In the genomic region with DNA sequence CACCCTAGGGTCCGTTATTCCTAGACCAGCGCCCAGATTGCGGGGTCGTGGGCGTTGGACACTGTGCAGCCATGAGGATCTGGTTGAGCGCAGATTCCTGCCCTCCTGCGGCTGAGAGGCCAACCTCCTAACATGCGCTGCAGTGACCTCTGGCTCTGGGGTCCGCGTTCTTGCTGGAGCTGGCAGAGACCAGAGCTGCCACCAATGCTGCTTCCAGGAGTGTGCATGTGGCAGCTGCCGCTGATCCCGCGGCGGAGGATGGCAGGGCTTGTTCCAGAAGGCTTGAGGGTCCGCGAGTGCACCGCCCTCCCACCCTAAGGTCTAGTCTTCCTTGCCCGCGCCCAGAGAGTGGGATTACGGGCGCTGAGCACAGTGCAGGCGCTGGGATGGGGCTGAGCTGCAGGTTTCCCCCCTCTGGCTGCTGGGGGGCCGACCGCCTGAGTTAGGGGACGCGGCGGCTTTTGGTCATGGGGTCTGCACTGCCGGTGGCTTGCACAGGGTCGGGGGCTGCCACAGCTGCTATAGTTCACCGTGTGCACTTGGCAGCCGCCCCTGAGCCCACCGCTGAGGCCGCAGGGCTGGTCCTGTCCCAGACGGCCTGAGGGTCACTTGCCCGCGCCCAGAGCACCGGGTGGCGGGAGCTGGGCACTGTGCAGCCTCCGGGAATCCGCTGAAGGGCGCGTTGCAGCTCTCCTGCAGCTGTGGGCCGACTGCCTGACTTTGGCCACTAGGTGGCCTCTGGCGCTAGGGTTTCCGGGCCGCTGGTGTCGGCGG, we compare ENCODE assay signal across 8 cellular contexts.
DNase-seq lines count a peak whose midpoint lies in the region; ATAC-seq and TF ChIP-seq lines count a peak whose summit lies in the region.

No MANE protein-coding gene starts in this region.

- no peaks in the 10 kb centered on the region for H3K36me3 ChIP-seq in DND-41 (ENCODE audit: insufficient read depth, low read length)
- no peaks in the 10 kb centered on the region for H3K36me3 ChIP-seq in SJCRH30

- no peak overlapping the region for H3K9ac ChIP-seq in DND-41 (ENCODE audit: low read depth, low read length)

- H3K4me2 ChIP-seq in DND-41 (ENCODE audit: insufficient read depth, low read length): no peak overlapping the region

- H3K27me3 ChIP-seq in DND-41 (ENCODE audit: insufficient read depth, low read length, poor library complexity) (no peaks in the 10 kb centered on the region), SJCRH30 (no peaks in the 10 kb centered on the region)

- H2AFZ ChIP-seq in DND-41 (ENCODE audit: low read depth, low read length): no peak overlapping the region

- DNase-seq in DND-41 (peak; percentile 13), HuH-7.5 (ENCODE audit: low spot score) (peak; percentile 67), SJCRH30 (peak; percentile 63 to 74), Right ventricle myocardium superior (peak; percentile 89), pons (ENCODE audit: low spot score) (peak; percentile 69), ureter (ENCODE audit: low spot score) (peak; percentile 85)
- peak; percentile 58 to 80 for DNase-seq in activated naive CD4-positive, alpha-beta T cell treated with anti-CD3 and anti-CD28 coated beads, Interleukin-2, amount 50 U/mL, for 72 hours (ENCODE audit: low spot score in 2 of 2)

- intact Hi-C loops in Right ventricle myocardium superior (cut with DNase I): loop anchor here (5.0 kb wide), 1 partner anchor 261 kb away; no protein-coding TSS in a partner anchor

- no peaks in the 10 kb centered on the region for H4K20me1 ChIP-seq in DND-41 (ENCODE audit: insufficient read depth, low read length)

- peak; percentile 49 for TF ChIP-seq CTCF in DND-41 (IDR thresholded peaks at IDR 0.05; ENCODE audit: borderline replicate concordance, extremely low read depth, low read length, poor library complexity, severe bottlenecking)

- peaks cover 10% of the 10 kb centered on the region for H3K4me1 ChIP-seq in DND-41 (ENCODE audit: insufficient read depth, low read length)
- no peaks in the 10 kb centered on the region for H3K4me1 ChIP-seq in SJCRH30

- no peaks in the 10 kb centered on the region for H3K36me3 Mint-ChIP-seq in activated naive CD4-positive, alpha-beta T cell treated with anti-CD3 and anti-CD28 coated beads, Interleukin-2, amount 50 U/mL, for 72 hours

- ATAC-seq in DND-41 (ENCODE audit: insufficient read depth, low read depth): no peak
- peak; percentile 87 for ATAC-seq in GM21576 (IDR thresholded peaks at IDR 0.05; ENCODE audit: unreplicated experiment)
- peak; percentile 79 to 87 for ATAC-seq in activated naive CD4-positive, alpha-beta T cell treated with anti-CD3 and anti-CD28 coated beads, Interleukin-2, amount 50 U/mL, for 72 hours
- peak; percentile 98 for ATAC-seq in Right ventricle myocardium superior (ENCODE audit: poor library complexity)

- no peak overlapping the region for H3K27ac Mint-ChIP-seq in activated naive CD4-positive, alpha-beta T cell treated with anti-CD3 and anti-CD28 coated beads, Interleukin-2, amount 50 U/mL, for 72 hours

- H3K27ac ChIP-seq in DND-41 (ENCODE audit: low read length): no peak overlapping the region
- no peak overlapping the region for H3K27ac ChIP-seq in SJCRH30

- H3K4me3 ChIP-seq in DND-41 (ENCODE audit: low read depth in 1 of 2, low read length in 2 of 2): no peak overlapping the region
- H3K4me3 ChIP-seq in SJCRH30: no peak overlapping the region

- H3K79me2 ChIP-seq in DND-41 (ENCODE audit: insufficient read depth, low read length): no peaks in the 10 kb centered on the region

- H3K9me3 Mint-ChIP-seq in activated naive CD4-positive, alpha-beta T cell treated with anti-CD3 and anti-CD28 coated beads, Interleukin-2, amount 50 U/mL, for 72 hours: no peaks in the 10 kb centered on the region

- H3K9me3 ChIP-seq in DND-41 (ENCODE audit: insufficient read depth, low read length, severe bottlenecking) (no peaks in the 10 kb centered on the region), SJCRH30 (replicated peaks) (no peaks in the 10 kb centered on the region)

Comparison
In these comparisons a context has a peak if more than half of its experiments do, and no peak if none do; other contexts are left out.
1. DNase-seq: peak in every context shown above with its lines; median percentile 89 in Right ventricle myocardium superior; 85 in ureter; 69 in activated naive CD4-positive, alpha-beta T cell treated with anti-CD3 and anti-CD28 coated beads, Interleukin-2, amount 50 U/mL, for 72 hours; 69 in pons; 68 in SJCRH30; 67 in HuH-7.5; 13 in DND-41.